ENCODE assay signal across 10 cellular contexts in the genomic region with DNA sequence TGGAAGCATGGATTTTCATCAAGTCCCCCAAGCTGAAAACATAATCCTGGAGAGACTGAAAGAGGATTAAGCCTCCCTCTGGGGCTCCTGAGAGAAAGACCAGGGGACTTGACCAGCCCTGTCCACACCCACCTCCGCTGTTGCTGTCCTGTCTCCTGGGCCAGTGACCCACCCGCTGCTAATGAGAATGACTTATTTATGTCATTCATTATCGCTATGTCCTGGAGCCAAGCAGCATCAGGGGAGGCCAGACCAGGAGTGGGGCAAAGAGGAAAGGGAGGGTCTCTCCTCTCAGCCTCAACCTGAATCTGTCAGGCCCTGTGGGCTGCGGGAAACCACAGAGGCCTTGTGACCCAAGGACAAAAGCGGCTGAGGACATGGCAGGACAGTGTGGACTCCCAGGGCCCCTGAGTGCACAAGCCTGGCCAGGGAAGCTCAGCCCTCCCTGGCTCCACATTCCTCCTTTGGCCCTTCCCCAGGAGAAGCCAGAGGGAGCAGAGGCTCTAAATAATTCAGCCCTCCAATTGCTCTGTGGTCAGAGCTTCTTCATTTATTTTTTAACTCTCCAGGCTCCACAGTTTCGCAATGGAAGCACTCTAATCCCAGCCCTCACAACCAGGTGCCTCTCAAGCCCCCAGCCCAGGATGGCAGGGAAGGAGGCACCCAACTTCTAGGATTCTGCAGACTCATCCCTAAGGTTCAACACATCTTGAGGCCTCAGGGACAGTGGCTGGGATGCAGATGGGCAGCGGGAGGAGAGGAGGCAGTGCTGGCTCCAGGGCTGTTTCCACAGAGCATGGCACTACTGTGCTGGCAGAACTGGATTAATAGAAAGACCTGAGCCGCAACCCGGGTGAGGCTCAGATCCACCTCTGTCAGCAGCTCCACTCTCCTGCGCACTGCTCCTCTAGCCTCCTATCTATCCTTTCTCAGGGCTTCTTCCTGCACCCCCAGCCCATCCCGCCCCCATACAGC. TPM values are rescaled to one million over a fixed set of nuclear protein-coding genes. Genes with fewer than 3 reads are reported as not detected.
DNase-seq lines count a peak whose midpoint lies in the region; ATAC-seq, FAIRE-seq and TF ChIP-seq lines count a peak whose summit lies in the region.
"Had no signal": no experiment of that assay in that cellular context is flagged by ENCODE, and none has a peak within 500 bp of the region (broad histone marks: within the 10 kb centered on the region; RNA-seq: fewer than 3 reads in every experiment).

No MANE protein-coding gene starts in this region.

- peak overlapping the region; percentile 93 for H3K27ac ChIP-seq in kidney (ENCODE audit: low read depth in 2 of 2, low read length in 2 of 2)
- peak overlapping the region; percentile 100 for H3K27ac ChIP-seq in substantia nigra (ENCODE audit: low read depth, low read length, poor library complexity, severe bottlenecking)
- no peak overlapping the region for H3K27ac ChIP-seq in effector memory CD4-positive, alpha-beta T cell (ENCODE audit: insufficient read depth, low read length, poor library complexity, severe bottlenecking)

- no peak for FAIRE-seq in kidney (lab: Jason Lieb, UNC)

- peak overlapping the region; percentile 88 to 98 (median 98) for H3K27ac Mint-ChIP-seq in brain
- H3K27ac Mint-ChIP-seq: activated CD4-positive, alpha-beta T cell treated with anti-CD3 and anti-CD28 coated beads, Interleukin-2, amount 10 ng/mL, durations not matched to agents 7 days and 5 days had no signal

- peak overlapping the region; percentile 9 to 22 for H3K9ac ChIP-seq in kidney (ENCODE audit: low read length in 2 of 2)

- DNase-seq in kidney = peak; percentile 86
- DNase-seq in substantia nigra (lab: John Stamatoyannopoulos, UW) = peak in 41 of 49 donors; percentile 43 to 95 (median 68)
- no peak for DNase-seq in KG1 (lab: John Stamatoyannopoulos, UW)
- DNase-seq in effector memory CD4-positive, alpha-beta T cell = no peak
- no peak for DNase-seq in GOT3 (lab: John Stamatoyannopoulos, UW)
- DNase-seq: activated CD4-positive, alpha-beta T cell treated with anti-CD3 and anti-CD28 coated beads, Interleukin-2, amount 10 ng/mL, durations not matched to agents 7 days and 5 days had no signal

- TF ChIP-seq CTCF in brain (conservative IDR thresholded peaks at IDR 0.05) = no peak
- no peak for TF ChIP-seq CTCF in kidney (IDR thresholded peaks at IDR 0.05; ENCODE audit: borderline replicate concordance, extremely low read depth, insufficient read depth)

- no peaks in the 10 kb centered on the region for H3K36me3 ChIP-seq in kidney (ENCODE audit: control insufficient read depth in 1 of 2, insufficient read depth in 2 of 2, low read length in 2 of 2)
- no peaks in the 10 kb centered on the region for H3K36me3 ChIP-seq in effector memory CD4-positive, alpha-beta T cell (ENCODE audit: control insufficient read depth, insufficient read depth, low read length)
- H3K36me3 ChIP-seq: HAP-1 had no signal

- H3K4me3 ChIP-seq in kidney (ENCODE audit: low read length in 2 of 2) = peak overlapping the region in 1 of 2 donors; percentile 33
- no peak overlapping the region for H3K4me3 ChIP-seq in effector memory CD4-positive, alpha-beta T cell (ENCODE audit: insufficient read depth, low read depth, low read length, poor library complexity, severe bottlenecking)
- H3K4me3 ChIP-seq: HAP-1 had no signal

- H3K27me3 ChIP-seq in effector memory CD4-positive, alpha-beta T cell (replicated peaks; ENCODE audit: control insufficient read depth, insufficient read depth, low read length, poor library complexity, severe bottlenecking) = no peaks in the 10 kb centered on the region

- H3K4me1 Mint-ChIP-seq in brain = peaks cover 85% of the 10 kb centered on the region

- H3K9me3 ChIP-seq in kidney (ENCODE audit: control insufficient read depth in 1 of 2, low read length in 2 of 2) = no peaks in the 10 kb centered on the region
- no peaks in the 10 kb centered on the region for H3K9me3 ChIP-seq in effector memory CD4-positive, alpha-beta T cell (ENCODE audit: control insufficient read depth, low read length)
- H3K9me3 ChIP-seq: HAP-1 had no signal

- peak overlapping the region; percentile 52 to 70 (median 65) for H3K4me3 Mint-ChIP-seq in brain
- H3K4me3 Mint-ChIP-seq: activated CD4-positive, alpha-beta T cell treated with anti-CD3 and anti-CD28 coated beads, Interleukin-2, amount 10 ng/mL, durations not matched to agents 7 days and 5 days had no signal

- H3K9me3 Mint-ChIP-seq in brain = peaks cover 0 to 4% (median 0%) of the 10 kb centered on the region in 5 experiments
- H3K9me3 Mint-ChIP-seq: activated CD4-positive, alpha-beta T cell treated with anti-CD3 and anti-CD28 coated beads, Interleukin-2, amount 10 ng/mL, durations not matched to agents 7 days and 5 days had no signal

- H3K4me1 ChIP-seq in kidney (ENCODE audit: control insufficient read depth in 1 of 2, insufficient read depth in 1 of 2, low read depth in 1 of 2, low read length in 2 of 2) = peaks cover 39 to 47% of the 10 kb centered on the region in 2 donors
- H3K4me1 ChIP-seq in effector memory CD4-positive, alpha-beta T cell (ENCODE audit: control insufficient read depth, insufficient read depth, low read length, poor library complexity, severe bottlenecking) = no peaks in the 10 kb centered on the region

- intact Hi-C loops in kidney (cut with DNase I) = no loop called here

- no peak for ATAC-seq in HG02623 (IDR thresholded peaks at IDR 0.05; ENCODE audit: unreplicated experiment)

- TF ChIP-seq RAD21 in Ishikawa (IDR thresholded peaks at IDR 0.05; ENCODE audit: low read depth) = no peak

- peaks cover 5% of the 10 kb centered on the region for H3K27me3 Mint-ChIP-seq in brain

- no peak for TF ChIP-seq EP300 in Ishikawa (IDR thresholded peaks at IDR 0.05; ENCODE audit: borderline replicate concordance)

- H3K36me3 Mint-ChIP-seq in brain = no peaks in the 10 kb centered on the region

TF ChIP-seq in Ishikawa, 13 proteins besides CTCF, POLR2A, EP300 and RAD21:
- TF ChIP-seq REST (IDR thresholded peaks at IDR 0.05; ENCODE audit: low read depth) = no peak
- TF ChIP-seq, protein P1, sequence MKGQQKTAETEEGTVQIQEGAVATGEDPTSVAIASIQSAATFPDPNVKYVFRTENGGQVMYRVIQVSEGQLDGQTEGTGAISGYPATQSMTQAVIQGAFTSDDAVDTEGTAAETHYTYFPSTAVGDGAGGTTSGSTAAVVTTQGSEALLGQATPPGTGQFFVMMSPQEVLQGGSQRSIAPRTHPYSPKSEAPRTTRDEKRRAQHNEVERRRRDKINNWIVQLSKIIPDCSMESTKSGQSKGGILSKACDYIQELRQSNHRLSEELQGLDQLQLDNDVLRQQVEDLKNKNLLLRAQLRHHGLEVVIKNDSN (IDR thresholded peaks at IDR 0.05) = no peak
- no peak for TF ChIP-seq EGR1 (IDR thresholded peaks at IDR 0.05)
- TF ChIP-seq TEAD4 (IDR thresholded peaks at IDR 0.05) = no peak
- TF ChIP-seq CREB1 (IDR thresholded peaks at IDR 0.05; ENCODE audit: low read depth) = no peak
- TF ChIP-seq YY1 (IDR thresholded peaks at IDR 0.05; ENCODE audit: low read depth) = no peak
- no peak for TF ChIP-seq TAF1 (IDR thresholded peaks at IDR 0.05; ENCODE audit: low read depth)
- peak; percentile 56; the same call in 1 of the 2 replicates for TF ChIP-seq CEBPB (IDR thresholded peaks at IDR 0.05)

RNA-seq across cellular contexts. Expression of gene CUEDC1, which starts 19.1 kb away (rescaled TPM):
- 97.8 TPM for polyA plus RNA-seq in brain (ENCODE audit: insufficient read depth, low read depth, low replicate concordance)
- 52.3 TPM for total RNA-seq in kidney
- 33.0 TPM for polyA plus RNA-seq in kidney (ENCODE audit: insufficient read depth, low read depth, low replicate concordance)

RNA-seq across cellular contexts. Expression of gene VEZF1, which starts 51.9 kb away (rescaled TPM):
- 72.5 TPM for polyA plus RNA-seq in brain (ENCODE audit: insufficient read depth, low read depth, low replicate concordance)
- total RNA-seq in kidney = 92.5 TPM
- polyA plus RNA-seq in kidney (ENCODE audit: insufficient read depth, low read depth, low replicate concordance) = 26.0 TPM

Comparison
In these comparisons a context has a peak if more than half of its experiments do, and no peak if none do; other contexts are left out.
1. DNase-seq: peak in kidney (single experiment) and substantia nigra (41 of 49); none in KG1 (single experiment), effector memory CD4-positive, alpha-beta T cell (0 of 3) and GOT3 (single experiment).